ENCODE assay signal across 19 cellular contexts in genomic region chr2:165820296-165820695, GRCh38.
"Had no signal": no experiment of that assay in that cellular context is flagged by ENCODE, and none has a peak within 500 bp of the region (broad histone marks: within the 10 kb centered on the region; RNA-seq: fewer than 3 reads in every experiment).

No MANE protein-coding gene starts in this region.

- H3K4me3 ChIP-seq: hepatocyte, lung, prostate gland, right atrium auricular region, skin epidermis, thyroid gland had no signal

- H3K27me3 ChIP-seq: foreskin keratinocyte, hepatocyte, right atrium auricular region, thyroid gland had no signal

- H3K4me1 ChIP-seq: foreskin keratinocyte, prostate gland had no signal

- DNase-seq: activated CD4-positive, alpha-beta T cell treated with anti-CD3 and anti-CD28 coated beads for 36 hours; activated CD4-positive, alpha-beta T cell treated with anti-CD3 and anti-CD28 coated beads, Interleukin-2, amount 50 U/mL, for 4 hours; activated CD8-positive, alpha-beta memory T cell treated with anti-CD3 and anti-CD28 coated beads, Interleukin-2, amount 50 U/mL, for 48 hours; activated naive CD4-positive, alpha-beta T cell treated with Interleukin-2 at 50 U/mL for 16 hours; activated T-cell treated with anti-CD3 and anti-CD28 coated beads, Interleukin-2, amount 50 U/mL, for 4 hours; foreskin keratinocyte; glutamatergic neuron; immature natural killer cell; natural killer cell; stimulated activated CD4-positive, alpha-beta T cell treated with anti-CD3 and anti-CD28 coated beads, Interleukin-1b, Interleukin-23, amount 100 ng/mL, for 48 hours; T-helper 1 cell; thyroid gland had no signal

- ATAC-seq: activated CD4-positive, alpha-beta T cell treated with anti-CD3 and anti-CD28 coated beads for 36 hours; activated T-cell treated with anti-CD3 and anti-CD28 coated beads, Interleukin-2, amount 50 U/mL, for 4 hours; foreskin keratinocyte; left lobe of liver; natural killer cell; WTC11 had no signal

- H3K27ac ChIP-seq: foreskin keratinocyte, hepatocyte, prostate gland, right atrium auricular region, skin epidermis, thyroid gland had no signal

- H3K9me3 ChIP-seq: prostate gland, right atrium auricular region, thyroid gland had no signal
